Comparison of ENCODE assay signal across 8 cellular contexts in the genomic region with DNA sequence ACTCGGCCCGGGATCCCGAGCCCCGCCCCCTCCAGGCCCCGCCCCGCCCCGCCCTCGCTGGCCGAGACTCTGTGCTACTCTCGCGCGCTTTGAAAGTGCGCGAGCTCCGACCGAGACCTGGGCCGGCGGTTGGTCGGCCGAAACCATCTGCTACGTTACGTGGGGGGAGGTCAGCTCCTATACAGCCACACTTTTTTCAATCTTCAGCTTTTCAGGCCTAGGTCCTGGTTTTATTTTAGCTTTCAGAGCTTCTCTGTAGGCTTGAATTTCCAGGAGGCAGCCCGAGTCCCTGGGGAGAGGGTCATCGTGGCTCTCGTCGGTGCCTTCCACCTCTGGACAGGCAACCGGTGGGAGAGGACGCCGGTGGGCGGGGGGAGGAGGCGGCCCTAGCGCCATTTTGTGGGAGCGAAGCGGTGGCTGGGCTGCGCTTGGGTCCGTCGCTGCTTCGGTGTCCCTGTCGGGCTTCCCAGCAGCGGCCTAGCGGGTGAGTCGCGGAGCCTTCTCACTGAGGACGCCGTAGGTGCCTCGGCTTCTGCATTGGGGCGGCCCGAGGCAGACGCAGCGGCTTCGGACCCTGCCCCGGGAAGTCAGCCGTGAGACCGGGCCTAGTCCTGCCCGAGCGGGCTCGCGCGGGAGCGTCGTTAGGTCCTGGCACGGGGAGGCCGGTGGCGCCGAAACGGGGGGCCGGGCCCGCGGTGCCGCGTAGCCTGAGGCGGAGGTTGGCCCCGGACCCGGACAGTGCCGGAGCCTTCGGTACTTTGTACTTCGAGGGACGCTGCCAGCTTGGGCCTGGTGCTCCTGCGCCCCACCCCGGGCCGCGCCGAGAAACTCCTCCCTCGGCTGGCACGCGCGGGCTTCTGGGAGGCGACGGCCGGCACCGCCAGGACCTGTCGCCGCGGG. TPM values are rescaled to one million over a fixed set of nuclear protein-coding genes. Genes with fewer than 3 reads are reported as not detected.
DNase-seq lines count a peak whose midpoint lies in the region; ATAC-seq and TF ChIP-seq lines count a peak whose summit lies in the region.

A gene (plus strand): TSS at position 395 of the 900 bp plus-strand sequence. CDS start 1,074 bp downstream, outside the sequence.

- intact Hi-C loops in left ventricle myocardium superior (cut with micrococcal nuclease): no loop called here
- intact Hi-C loops in psoas muscle (cut with DNase I): loop anchor here in 1 of 2 donors (10.0 kb wide), 1 partner anchor 48 kb away; no protein-coding TSS in a partner anchor

- peaks cover 21% of the 10 kb centered on the region for H3K4me1 Mint-ChIP-seq in T-helper 17 cell

- 0 to 1% (median 0%) methylated on average over 85 to 94 of the region's 94 CpGs for WGBS in psoas muscle, 3 donors
- under 1% methylated on average over 94 of the region's 94 CpGs for WGBS in urinary bladder

- no peaks in the 10 kb centered on the region for H3K27me3 Mint-ChIP-seq in T-helper 17 cell

- peak within 1 kb of the TSS; percentile 94 for H3K27ac Mint-ChIP-seq in T-helper 17 cell

- no peaks in the 10 kb centered on the region for H3K27me3 ChIP-seq in psoas muscle (ENCODE audit: insufficient read depth in 3 of 3, low read length in 2 of 3)

- H3K9me3 ChIP-seq in T-helper 17 cell (ENCODE audit: control insufficient read depth, low read length, poor library complexity, severe bottlenecking) (no peaks in the 10 kb centered on the region), psoas muscle (no peaks in the 10 kb centered on the region)

- H3K4me3 Mint-ChIP-seq in T-helper 17 cell: peak within 1 kb of the TSS; percentile 91

- no peak for TF ChIP-seq CTCF in psoas muscle (IDR thresholded peaks at IDR 0.05)

- peak; percentile 73 for DNase-seq in NCI-H1694 (lab: John Stamatoyannopoulos, UW)
- peak; percentile 81 to 84 (median 84) for DNase-seq in T-helper 17 cell
- DNase-seq in amygdala (lab: John Stamatoyannopoulos, UW): peak; percentile 47 to 98 (median 88)
- peak; percentile 93 for DNase-seq in left ventricle myocardium superior
- peak; percentile 90 to 95 for DNase-seq in psoas muscle

- peak within 1 kb of the TSS; percentile 93 for H3K4me3 ChIP-seq in psoas muscle
- peak within 1 kb of the TSS; percentile 98 for H3K4me3 ChIP-seq in urinary bladder (ENCODE audit: low read depth, low read length)

- H3K4me1 ChIP-seq in psoas muscle: peaks cover 37% of the 10 kb centered on the region
- H3K4me1 ChIP-seq in urinary bladder (ENCODE audit: insufficient read depth): no peaks in the 10 kb centered on the region

- H3K36me3 ChIP-seq in psoas muscle (ENCODE audit: insufficient read depth in 1 of 2, low read depth in 1 of 2): peaks cover 4 to 43% of the 10 kb centered on the region in 2 donors
- H3K36me3 ChIP-seq in urinary bladder (ENCODE audit: insufficient read depth): peaks cover 7% of the 10 kb centered on the region

- no peaks in the 10 kb centered on the region for H3K36me3 Mint-ChIP-seq in T-helper 17 cell (ENCODE audit: low read depth)

- H3K27ac ChIP-seq in psoas muscle (peak within 1 kb of the TSS; percentile 97), urinary bladder (ENCODE audit: low read depth) (peak within 1 kb of the TSS; percentile 94)

- peak; percentile 65 for ATAC-seq in GM18499 (IDR thresholded peaks at IDR 0.05; ENCODE audit: insufficient read depth, unreplicated experiment)
- peak; percentile 87 for ATAC-seq in HG02885 (IDR thresholded peaks at IDR 0.05; ENCODE audit: poor library complexity, unreplicated experiment)
- peak; percentile 89 for ATAC-seq in T-helper 17 cell
- peak; percentile 96 for ATAC-seq in left ventricle myocardium superior
- ATAC-seq in psoas muscle: peak; percentile 93 to 96 (median 96)

RNA-seq across cellular contexts. Expression of the gene that starts here (rescaled TPM):
- total RNA-seq in T-helper 17 cell: 100 to 1,000 TPM; 121 to 135 TPM
- 117 TPM for total RNA-seq in left ventricle myocardium superior
- total RNA-seq in psoas muscle: 100 to 1,000 TPM in 2 of 4 donors, 10 to 100 TPM in 2; 91.8 to 132 (median 103) TPM
- 100 to 1,000 TPM; 183 to 387 (median 258) TPM for polyA plus RNA-seq in psoas muscle
- total RNA-seq in urinary bladder: 108 TPM
- polyA plus RNA-seq in urinary bladder: 144 TPM

Comparison
In these comparisons a context has a peak if more than half of its experiments do, and no peak if none do; other contexts are left out.
1. Peak in every context shown above with its lines: DNase-seq, ATAC-seq, H3K4me3 ChIP-seq and H3K27ac ChIP-seq.